Comparison of ENCODE assay signal across 8 cellular contexts in the genomic region with DNA sequence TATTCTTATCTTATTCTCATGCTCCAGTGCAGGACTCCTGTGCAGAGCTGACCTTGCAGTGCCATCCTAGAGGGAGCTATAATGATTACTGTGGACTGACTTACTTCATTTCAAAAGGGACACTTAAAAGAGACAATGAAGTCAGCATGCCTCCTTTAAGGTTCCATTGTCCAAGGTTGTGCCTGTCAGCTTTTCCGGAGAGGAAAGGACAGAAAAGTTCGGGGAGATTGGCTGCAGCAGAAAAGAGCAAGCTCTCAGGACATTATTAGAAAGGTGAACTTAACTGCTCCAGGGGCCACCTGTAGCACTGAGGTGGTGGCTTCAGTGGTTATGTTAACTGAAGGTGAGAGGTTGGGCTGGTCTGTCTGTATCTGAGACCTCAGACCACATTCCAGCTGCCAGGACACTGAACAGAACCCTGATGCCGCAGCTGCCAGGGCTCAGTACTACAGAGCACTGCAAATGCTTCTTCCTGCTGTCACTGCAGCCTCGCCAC.
DNase-seq lines count a peak whose midpoint lies in the region; ATAC-seq and TF ChIP-seq lines count a peak whose summit lies in the region.

No MANE protein-coding gene starts in this region.

- H3K27ac Mint-ChIP-seq in activated CD8-positive, alpha-beta memory T cell treated with anti-CD3 and anti-CD28 coated beads, Interleukin-2, amount 10 ng/mL, durations not matched to agents 7 days and 5 days: peak overlapping the region; percentile 24
- H3K27ac Mint-ChIP-seq in central memory CD8-positive, alpha-beta T cell (ENCODE audit: low read depth): peak overlapping the region; percentile 24

- no peaks in the 10 kb centered on the region for H3K4me1 ChIP-seq in transverse colon

- no peak overlapping the region for H3K27ac ChIP-seq in transverse colon

- no peak overlapping the region for H3K4me3 ChIP-seq in transverse colon

- DNase-seq in activated CD8-positive, alpha-beta memory T cell treated with anti-CD3 and anti-CD28 coated beads, Interleukin-2, amount 10 ng/mL, durations not matched to agents 7 days and 5 days: peak; percentile 49
- no peak for DNase-seq in activated CD8-positive, alpha-beta memory T cell treated with anti-CD3 and anti-CD28 coated beads, Interleukin-2, amount 50 U/mL, for 48 hours
- DNase-seq in central memory CD8-positive, alpha-beta T cell (ENCODE audit: low spot score in 2 of 2): no peak
- DNase-seq in transverse colon: peak; percentile 47
- DNase-seq in COR-L47 (lab: John Stamatoyannopoulos, UW): no peak
- no peak for DNase-seq in DMS53 treated with DMSO at 0.1 percent for 48 hours (lab: John Stamatoyannopoulos, UW; ENCODE audit: unreplicated experiment)
- no peak for DNase-seq in germinal center (ENCODE audit: low spot score)

- peaks cover 14% of the 10 kb centered on the region for H3K4me1 Mint-ChIP-seq in activated CD8-positive, alpha-beta memory T cell treated with anti-CD3 and anti-CD28 coated beads, Interleukin-2, amount 10 ng/mL, durations not matched to agents 7 days and 5 days
- peaks cover 18% of the 10 kb centered on the region for H3K4me1 Mint-ChIP-seq in central memory CD8-positive, alpha-beta T cell

- no peaks in the 10 kb centered on the region for H3K27me3 ChIP-seq in transverse colon

- no peak for TF ChIP-seq CTCF in transverse colon (IDR thresholded peaks at IDR 0.05)

- H3K4me3 Mint-ChIP-seq in activated CD8-positive, alpha-beta memory T cell treated with anti-CD3 and anti-CD28 coated beads, Interleukin-2, amount 10 ng/mL, durations not matched to agents 7 days and 5 days: no peak overlapping the region
- peak overlapping the region; percentile 48 for H3K4me3 Mint-ChIP-seq in central memory CD8-positive, alpha-beta T cell

- ATAC-seq in activated CD8-positive, alpha-beta memory T cell treated with anti-CD3 and anti-CD28 coated beads, Interleukin-2, amount 10 ng/mL, durations not matched to agents 7 days and 5 days: peak; percentile 58
- peak; percentile 45 for ATAC-seq in HG03442 (IDR thresholded peaks at IDR 0.05; ENCODE audit: unreplicated experiment)
- ATAC-seq in central memory CD8-positive, alpha-beta T cell (replicated peaks; ENCODE audit: extremely low read depth, poor library complexity, severe bottlenecking): peak; percentile 54

- intact Hi-C loops in transverse colon (cut with DNase I; ENCODE audit: low total_unique reads): no loop called here

- TF ChIP-seq EP300 in transverse colon (IDR thresholded peaks at IDR 0.05; ENCODE audit: low read depth): no peak

- no peaks in the 10 kb centered on the region for H3K27me3 Mint-ChIP-seq in activated CD8-positive, alpha-beta memory T cell treated with anti-CD3 and anti-CD28 coated beads, Interleukin-2, amount 10 ng/mL, durations not matched to agents 7 days and 5 days
- H3K27me3 Mint-ChIP-seq in central memory CD8-positive, alpha-beta T cell: no peaks in the 10 kb centered on the region

- H3K9me3 ChIP-seq in transverse colon: no peaks in the 10 kb centered on the region

- peaks cover 11% of the 10 kb centered on the region for H3K36me3 Mint-ChIP-seq in activated CD8-positive, alpha-beta memory T cell treated with anti-CD3 and anti-CD28 coated beads, Interleukin-2, amount 10 ng/mL, durations not matched to agents 7 days and 5 days
- peaks cover 2% of the 10 kb centered on the region for H3K36me3 Mint-ChIP-seq in central memory CD8-positive, alpha-beta T cell (ENCODE audit: insufficient read depth)

- WGBS in transverse colon (ENCODE audit: low coverage in 1 of 2), 2 donors: 41 to 55% methylated on average over 3 to 4 of the region's 4 CpGs

- TF ChIP-seq POLR2A in transverse colon (IDR thresholded peaks at IDR 0.05): no peak

- H3K36me3 ChIP-seq in transverse colon: no peaks in the 10 kb centered on the region

- peaks cover 5% of the 10 kb centered on the region for H3K9me3 Mint-ChIP-seq in activated CD8-positive, alpha-beta memory T cell treated with anti-CD3 and anti-CD28 coated beads, Interleukin-2, amount 10 ng/mL, durations not matched to agents 7 days and 5 days (ENCODE audit: low read depth)
- H3K9me3 Mint-ChIP-seq in central memory CD8-positive, alpha-beta T cell: no peaks in the 10 kb centered on the region

- in situ Hi-C loops in transverse colon (cut with MboI; ENCODE audit: low pct_ligation_motif_present in 1 of 4, low pct_unique_long_range_greater_than_20kb in 1 of 4, low sequenced_read_pairs in 3 of 4): no loop called here

- CTCF ChIA-PET in activated CD8-positive, alpha-beta memory T cell treated with anti-CD3 and anti-CD28 coated beads, Interleukin-2, amount 10 ng/mL, durations not matched to agents 7 days and 5 days (lab: Charles Lee): interaction anchor here (0.9 to 1.5 kb wide), 2 partner anchors 9 to 11 kb away, joined by 3 to 5 read pairs; no protein-coding TSS in a partner anchor

Comparison
In these comparisons a context has a peak if more than half of its experiments do, and no peak if none do; other contexts are left out.
1. DNase-seq: peak in activated CD8-positive, alpha-beta memory T cell treated with anti-CD3 and anti-CD28 coated beads, Interleukin-2, amount 10 ng/mL, durations not matched to agents 7 days and 5 days (single experiment) and transverse colon (single experiment); none in activated CD8-positive, alpha-beta memory T cell treated with anti-CD3 and anti-CD28 coated beads, Interleukin-2, amount 50 U/mL, for 48 hours (single experiment), central memory CD8-positive, alpha-beta T cell (0 of 2), COR-L47 (single experiment), DMS53 treated with DMSO at 0.1 percent for 48 hours (single experiment) and germinal center (single experiment).
2. Peak in every context shown above with its lines, with median percentiles within 50 percentile points of each other: ATAC-seq.